Comparison of ENCODE assay signal across 23 cellular contexts in genomic region chr6:150464966-150465365, GRCh38.
"Had no signal": no experiment of that assay in that cellular context is flagged by ENCODE, and none has a peak within 500 bp of the region (broad histone marks: within the 10 kb centered on the region; RNA-seq: fewer than 3 reads in every experiment).

No MANE protein-coding gene starts in this region.

- H3K4me3 ChIP-seq: K562 had no signal

- H3K9ac ChIP-seq: KMS-11, SK-N-SH had no signal

- H3K9me3 ChIP-seq: SK-N-SH had no signal

- H3K9me2 ChIP-seq: SK-N-SH had no signal

- H3K4me2 ChIP-seq: KMS-11, SK-N-SH had no signal

- ATAC-seq: K562, Panc1, T-cell had no signal

- DNase-seq: Kasumi-1, NCI-H1092, NCI-H1105 treated with DMSO at 0.1 percent for 48 hours, NCI-H1417 treated with DMSO at 0.1 percent for 48 hours, NCI-H146, NCI-H1694 treated with DMSO at 0.1 percent for 48 hours, NCI-H1930, NCI-H2081 treated with DMSO at 0.1 percent for 48 hours, NCI-H2171, NCI-H226, NCI-H446, NCI-H510A, NCI-H524 treated with DMSO at 0.1 percent for 48 hours, NCI-H69, NCI-H774, SHP77, SK-N-SH, SW 1271, T-cell had no signal

- H3K27ac ChIP-seq: KMS-11, RWPE1 had no signal
